Comparison of ENCODE assay signal across 24 cellular contexts in genomic region chr7:136656516-136656915, GRCh38.
"Had no signal": no experiment of that assay in that cellular context is flagged by ENCODE, and none has a peak within 500 bp of the region (broad histone marks: within the 10 kb centered on the region; RNA-seq: fewer than 3 reads in every experiment).

No MANE protein-coding gene starts in this region.

- H3K27ac ChIP-seq: colonic mucosa, coronary artery, dorsolateral prefrontal cortex, epithelial cell of prostate, esophagus muscularis mucosa, esophagus squamous epithelium, foreskin keratinocyte, gastrocnemius medialis, gastroesophageal sphincter, heart left ventricle, heart right ventricle had no signal

- H3K4me3 ChIP-seq: colonic mucosa, coronary artery, dorsolateral prefrontal cortex, esophagus muscularis mucosa, esophagus squamous epithelium, gastrocnemius medialis, gastroesophageal sphincter, heart left ventricle, heart right ventricle had no signal

- H3K9me3 ChIP-seq: colonic mucosa, esophagus muscularis mucosa, esophagus squamous epithelium, gastrocnemius medialis, gastroesophageal sphincter, heart left ventricle, heart right ventricle had no signal

- ATAC-seq: effector memory CD8-positive, alpha-beta T cell; esophagus mucosa; foreskin keratinocyte; gastrocnemius medialis; gastroesophageal sphincter; heart left ventricle; heart right ventricle had no signal

- H3K4me1 ChIP-seq: colonic mucosa, esophagus muscularis mucosa, esophagus squamous epithelium, foreskin keratinocyte, gastrocnemius medialis, gastroesophageal sphincter, heart left ventricle, heart right ventricle had no signal

- DNase-seq: colonic mucosa; cortex of kidney; dermis blood vessel endothelial cell; dorsolateral prefrontal cortex; effector CD4-positive, alpha-beta T cell; effector CD8-positive, alpha-beta T cell; effector memory CD4-positive, alpha-beta T cell; effector memory CD8-positive, alpha-beta T cell; endodermal cell; erythroblast; esophagus squamous epithelium; foreskin fibroblast; foreskin keratinocyte; foreskin melanocyte; gastrocnemius medialis; glutamatergic neuron; head of caudate nucleus; heart left ventricle; heart right ventricle had no signal

- H3K36me3 ChIP-seq: colonic mucosa, esophagus muscularis mucosa, esophagus squamous epithelium, gastrocnemius medialis, gastroesophageal sphincter, heart left ventricle, heart right ventricle had no signal

- H3K27me3 ChIP-seq: colonic mucosa, dorsolateral prefrontal cortex, esophagus muscularis mucosa, esophagus squamous epithelium, foreskin keratinocyte, gastrocnemius medialis, gastroesophageal sphincter, heart left ventricle, heart right ventricle had no signal
